In the genomic region with DNA sequence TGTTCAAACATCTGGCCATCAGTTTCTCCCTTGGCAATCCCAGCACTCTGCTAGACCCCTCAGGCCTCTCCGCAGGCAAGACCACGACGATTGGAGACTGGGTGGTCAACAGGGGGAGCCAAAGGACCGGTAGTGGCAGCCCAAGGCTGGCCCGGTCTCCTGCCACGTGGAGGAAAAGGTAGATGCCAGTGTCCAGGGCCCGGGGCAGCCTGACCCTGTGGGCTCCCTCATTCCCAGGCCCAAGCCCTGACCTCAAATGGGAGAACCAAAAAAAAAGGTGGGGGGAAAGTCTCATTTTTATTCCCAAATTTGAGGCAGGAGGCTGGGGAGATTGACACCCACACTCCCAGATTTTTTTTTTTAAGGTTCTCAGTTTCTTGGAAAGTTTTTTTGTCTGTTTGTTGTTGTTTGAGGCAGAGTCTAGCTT, we compare ENCODE assay signal across 8 cellular contexts. TPM values are rescaled to one million over a fixed set of nuclear protein-coding genes. Genes with fewer than 3 reads are reported as not detected.
DNase-seq lines count a peak whose midpoint lies in the region; ATAC-seq and TF ChIP-seq lines count a peak whose summit lies in the region.

No MANE protein-coding gene starts in this region.

- ATAC-seq in HG02571 (IDR thresholded peaks at IDR 0.05; ENCODE audit: unreplicated experiment), result no peak

- no peak overlapping the region for H3K27ac Mint-ChIP-seq in activated naive CD4-positive, alpha-beta T cell treated with anti-CD3 and anti-CD28 coated beads, Interleukin-2, amount 10 ng/mL, durations not matched to agents 7 days and 5 days
- no peak overlapping the region for H3K27ac Mint-ChIP-seq in glutamatergic neuron (ENCODE audit: unreplicated experiment)

- no peaks in the 10 kb centered on the region for H3K36me3 ChIP-seq in prostate gland
- H3K36me3 ChIP-seq in uterus, result no peaks in the 10 kb centered on the region

- H3K36me3 Mint-ChIP-seq in activated naive CD4-positive, alpha-beta T cell treated with anti-CD3 and anti-CD28 coated beads, Interleukin-2, amount 10 ng/mL, durations not matched to agents 7 days and 5 days, result no peaks in the 10 kb centered on the region
- H3K36me3 Mint-ChIP-seq in glutamatergic neuron (ENCODE audit: unreplicated experiment), result no peaks in the 10 kb centered on the region

- peaks cover 11% of the 10 kb centered on the region for H3K27me3 Mint-ChIP-seq in activated naive CD4-positive, alpha-beta T cell treated with anti-CD3 and anti-CD28 coated beads, Interleukin-2, amount 10 ng/mL, durations not matched to agents 7 days and 5 days
- H3K27me3 Mint-ChIP-seq in glutamatergic neuron (ENCODE audit: unreplicated experiment), result peaks cover 13% of the 10 kb centered on the region

- peaks cover 21% of the 10 kb centered on the region for H3K4me1 Mint-ChIP-seq in activated naive CD4-positive, alpha-beta T cell treated with anti-CD3 and anti-CD28 coated beads, Interleukin-2, amount 10 ng/mL, durations not matched to agents 7 days and 5 days
- no peaks in the 10 kb centered on the region for H3K4me1 Mint-ChIP-seq in glutamatergic neuron (ENCODE audit: low read depth, unreplicated experiment)

- TF ChIP-seq POLR2A in prostate gland (IDR thresholded peaks at IDR 0.05) (no peak), uterus (IDR thresholded peaks at IDR 0.05) (peak in 1 of 2 donors; percentile 13)

- intact Hi-C loops in prostate gland (cut with DNase I), result loop anchor here (1.0 to 10.0 kb wide), 3 partner anchors 22 to 234 kb away; no protein-coding TSS in a partner anchor
- intact Hi-C loops in uterus (cut with DNase I; ENCODE audit: low total_unique reads), result loop anchor here (1.0 kb wide), 1 partner anchor 57 kb away; no protein-coding TSS in a partner anchor

- no peaks in the 10 kb centered on the region for H3K27me3 ChIP-seq in prostate gland (replicated peaks; ENCODE audit: insufficient read depth)
- no peaks in the 10 kb centered on the region for H3K27me3 ChIP-seq in uterus

- TF ChIP-seq CTCF in GM10266 (IDR thresholded peaks at IDR 0.05; ENCODE audit: control insufficient read depth, insufficient read depth, low read depth, missing control alignments), result peak; percentile 88
- TF ChIP-seq CTCF in glutamatergic neuron (IDR thresholded peaks at IDR 0.05; ENCODE audit: partially characterized antibody, unreplicated experiment), result peak; percentile 77
- TF ChIP-seq CTCF in prostate gland (IDR thresholded peaks at IDR 0.05), result peak; percentile 62 to 94 (median 80)
- peak; percentile 92 to 95 (median 94) for TF ChIP-seq CTCF in uterus (IDR thresholded peaks at IDR 0.05)

- no peaks in the 10 kb centered on the region for H3K9me3 Mint-ChIP-seq in activated naive CD4-positive, alpha-beta T cell treated with anti-CD3 and anti-CD28 coated beads, Interleukin-2, amount 10 ng/mL, durations not matched to agents 7 days and 5 days
- H3K9me3 Mint-ChIP-seq in glutamatergic neuron (ENCODE audit: unreplicated experiment), result peaks cover 2% of the 10 kb centered on the region

- H3K4me3 ChIP-seq in prostate gland (no peak overlapping the region), uterus (no peak overlapping the region)

- H3K9me3 ChIP-seq in prostate gland, result no peaks in the 10 kb centered on the region
- no peaks in the 10 kb centered on the region for H3K9me3 ChIP-seq in uterus

- 3% methylated on average over 7 of the region's 7 CpGs for WGBS in prostate gland

- H3K27ac ChIP-seq in prostate gland (no peak overlapping the region), uterus (peak overlapping the region; percentile 37 to 45)

- no peak overlapping the region for H3K4me3 Mint-ChIP-seq in activated naive CD4-positive, alpha-beta T cell treated with anti-CD3 and anti-CD28 coated beads, Interleukin-2, amount 10 ng/mL, durations not matched to agents 7 days and 5 days
- no peak overlapping the region for H3K4me3 Mint-ChIP-seq in glutamatergic neuron (ENCODE audit: unreplicated experiment)

- CTCF ChIA-PET in activated naive CD4-positive, alpha-beta T cell treated with anti-CD3 and anti-CD28 coated beads, Interleukin-2, amount 10 ng/mL, durations not matched to agents 7 days and 5 days (lab: Charles Lee), result interaction anchor here (0.6 to 5.2 kb wide), 32 partner anchors 9 to 669 kb away, joined by 3 to 116 read pairs (median 5); partner anchors contain the start of genes S100A1, S100A14, S100A2 and S100A5

- DNase-seq in GM10266 (ENCODE audit: extremely low spot score), result peak; percentile 86
- peak; percentile 87 for DNase-seq in NAMALWA (ENCODE audit: low spot score)
- DNase-seq in SKM-1 (lab: John Stamatoyannopoulos, UW; ENCODE audit: unreplicated experiment), result peak; percentile 63
- peak; percentile 86 for DNase-seq in activated naive CD4-positive, alpha-beta T cell treated with anti-CD3 and anti-CD28 coated beads, Interleukin-2, amount 10 ng/mL, durations not matched to agents 7 days and 5 days
- DNase-seq in glutamatergic neuron, result peak; percentile 90
- peak; percentile 72 for DNase-seq in prostate gland (ENCODE audit: low spot score)
- DNase-seq in uterus, result peak; percentile 87

- H3K4me1 ChIP-seq in prostate gland (replicated peaks) (no peaks in the 10 kb centered on the region), uterus (peaks cover 8 to 22% of the 10 kb centered on the region in 2 donors)

RNA-seq across cellular contexts. Expression of gene S100A6, which starts 24.8 kb away (rescaled TPM):
- total RNA-seq in glutamatergic neuron (ENCODE audit: unreplicated experiment) (41.9 TPM), prostate gland (100 to 1,000 TPM; 184 to 279 TPM), uterus (100 to 1,000 TPM in 3 of 4 donors, 10 to 100 TPM in 1; 55.5 to 729 (median 448) TPM)

RNA-seq across cellular contexts. Expression of gene S100A5, which starts 29.7 kb away (rescaled TPM):
- total RNA-seq in glutamatergic neuron (ENCODE audit: unreplicated experiment) (not detected), prostate gland (not detected), uterus (not detected)

RNA-seq across cellular contexts. Expression of gene S100A4, which starts 34.6 kb away (rescaled TPM):
- total RNA-seq in glutamatergic neuron (ENCODE audit: unreplicated experiment) (4.7 TPM), prostate gland (10 to 100 TPM; 56.3 to 71.3 TPM), uterus (100 to 1,000 TPM in 3 of 4 donors, 10 to 100 TPM in 1; 58.9 to 226 (median 155) TPM)

RNA-seq across cellular contexts. Expression of gene S100A3, which starts 38.1 kb away (rescaled TPM):
- total RNA-seq in glutamatergic neuron (ENCODE audit: unreplicated experiment) (not detected), prostate gland (under 1 TPM in 1 of 2 donors, not detected in 1; 0.46 TPM), uterus (1 to 10 TPM in 2 of 4 donors, not detected in 2; 1.2 to 3.7 TPM)

RNA-seq across cellular contexts. Expression of gene S100A7, which starts 50.5 kb away (rescaled TPM):
- total RNA-seq in glutamatergic neuron (ENCODE audit: unreplicated experiment), result not detected
- not detected for total RNA-seq in prostate gland
- total RNA-seq in uterus, result 1 to 10 TPM in 1 of 4 donors, not detected in 3; 3.5 TPM

Comparison
In these comparisons a context has a peak if more than half of its experiments do, and no peak if none do; other contexts are left out.
1. H3K27ac ChIP-seq: peak in uterus (2 of 2); none in prostate gland (0 of 2).
2. Peak in every context shown above with its lines, with median percentiles within 50 percentile points of each other: DNase-seq and CTCF ChIP-seq.